Comparison of ENCODE assay signal across 1 cellular context in the genomic region with DNA sequence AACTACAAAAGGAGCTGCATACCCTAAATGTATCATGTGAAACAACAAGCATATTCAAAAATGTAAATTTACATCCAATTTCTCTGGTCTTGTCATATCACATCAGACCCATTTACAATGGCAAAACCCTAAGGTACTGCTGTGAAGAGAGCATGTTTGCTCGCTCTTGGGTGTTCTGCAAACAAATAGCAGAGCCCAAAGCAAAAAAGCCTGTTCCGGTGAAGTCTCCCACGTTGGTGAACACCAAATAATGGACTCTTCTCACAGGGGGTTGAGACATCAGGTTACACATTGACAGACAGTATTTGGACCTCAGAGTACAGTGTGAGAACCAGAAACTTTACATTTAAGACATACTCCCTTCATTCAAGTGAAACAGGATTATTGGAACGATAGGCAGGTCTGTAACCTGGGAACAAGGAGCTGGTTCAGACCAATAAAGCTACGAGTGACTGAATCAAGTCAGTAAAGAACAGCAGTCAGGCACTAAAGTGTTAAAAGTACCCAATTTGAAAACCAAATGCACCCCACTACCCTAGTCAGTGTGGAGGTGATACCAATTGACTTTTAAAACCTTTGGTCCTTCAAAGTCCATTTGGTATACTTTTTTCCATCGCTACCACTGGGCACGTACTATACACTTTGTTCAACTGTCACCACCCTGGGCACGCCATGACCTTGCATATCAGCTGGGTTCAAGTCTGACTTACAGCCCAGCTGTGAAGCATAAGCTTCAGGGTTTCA.
TF ChIP-seq lines count a peak whose summit lies in the region.

No MANE protein-coding gene starts in this region.

TF ChIP-seq in HepG2, 621 proteins besides CTCF, POLR2A, EP300 and RAD21 (continued from another document and continues in another):
- no peak for TF ChIP-seq SRSF1 (optimal IDR thresholded peaks at IDR 0.05; ENCODE audit: low read depth, low read length)
- TF ChIP-seq, protein P1, sequence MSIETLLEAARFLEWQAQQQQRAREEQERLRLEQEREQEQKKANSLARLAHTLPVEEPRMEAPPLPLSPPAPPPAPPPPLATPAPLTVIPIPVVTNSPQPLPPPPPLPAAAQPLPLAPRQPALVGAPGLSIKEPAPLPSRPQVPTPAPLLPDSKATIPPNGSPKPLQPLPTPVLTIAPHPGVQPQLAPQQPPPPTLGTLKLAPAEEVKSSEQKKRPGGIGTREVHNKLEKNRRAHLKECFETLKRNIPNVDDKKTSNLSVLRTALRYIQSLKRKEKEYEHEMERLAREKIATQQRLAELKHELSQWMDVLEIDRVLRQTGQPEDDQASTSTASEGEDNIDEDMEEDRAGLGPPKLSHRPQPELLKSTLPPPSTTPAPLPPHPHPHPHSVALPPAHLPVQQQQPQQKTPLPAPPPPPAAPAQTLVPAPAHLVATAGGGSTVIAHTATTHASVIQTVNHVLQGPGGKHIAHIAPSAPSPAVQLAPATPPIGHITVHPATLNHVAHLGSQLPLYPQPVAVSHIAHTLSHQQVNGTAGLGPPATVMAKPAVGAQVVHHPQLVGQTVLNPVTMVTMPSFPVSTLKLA (IDR thresholded peaks at IDR 0.05): no peak
- no peak for TF ChIP-seq ZNF660 (CRISPR knock-in tag; IDR thresholded peaks at IDR 0.05; ENCODE audit: borderline replicate concordance, low read depth)
- TF ChIP-seq ZKSCAN8 (CRISPR knock-in tag; IDR thresholded peaks at IDR 0.05; ENCODE audit: borderline replicate concordance): no peak; the same call in 1 of the 2 replicates
- TF ChIP-seq ZBTB42 (CRISPR knock-in tag; IDR thresholded peaks at IDR 0.05): no peak
- no peak for TF ChIP-seq ZNF598 (CRISPR knock-in tag; IDR thresholded peaks at IDR 0.05; ENCODE audit: borderline replicate concordance)
- TF ChIP-seq ZNF703 (CRISPR knock-in tag; IDR thresholded peaks at IDR 0.05; ENCODE audit: borderline replicate concordance): no peak
- no peak for TF ChIP-seq GATA4 (IDR thresholded peaks at IDR 0.05; ENCODE audit: borderline replicate concordance, low read depth)
- TF ChIP-seq ZNF501 (CRISPR knock-in tag; IDR thresholded peaks at IDR 0.05): no peak
- TF ChIP-seq, protein P2, sequence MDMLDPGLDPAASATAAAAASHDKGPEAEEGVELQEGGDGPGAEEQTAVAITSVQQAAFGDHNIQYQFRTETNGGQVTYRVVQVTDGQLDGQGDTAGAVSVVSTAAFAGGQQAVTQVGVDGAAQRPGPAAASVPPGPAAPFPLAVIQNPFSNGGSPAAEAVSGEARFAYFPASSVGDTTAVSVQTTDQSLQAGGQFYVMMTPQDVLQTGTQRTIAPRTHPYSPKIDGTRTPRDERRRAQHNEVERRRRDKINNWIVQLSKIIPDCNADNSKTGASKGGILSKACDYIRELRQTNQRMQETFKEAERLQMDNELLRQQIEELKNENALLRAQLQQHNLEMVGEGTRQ (IDR thresholded peaks at IDR 0.05; ENCODE audit: low read depth, low read length): no peak
- TF ChIP-seq, protein P2 (CRISPR knock-in tag; IDR thresholded peaks at IDR 0.05; ENCODE audit: borderline replicate concordance): peak; percentile 25; the same call in 1 of the 2 replicates
- TF ChIP-seq, protein P3, sequence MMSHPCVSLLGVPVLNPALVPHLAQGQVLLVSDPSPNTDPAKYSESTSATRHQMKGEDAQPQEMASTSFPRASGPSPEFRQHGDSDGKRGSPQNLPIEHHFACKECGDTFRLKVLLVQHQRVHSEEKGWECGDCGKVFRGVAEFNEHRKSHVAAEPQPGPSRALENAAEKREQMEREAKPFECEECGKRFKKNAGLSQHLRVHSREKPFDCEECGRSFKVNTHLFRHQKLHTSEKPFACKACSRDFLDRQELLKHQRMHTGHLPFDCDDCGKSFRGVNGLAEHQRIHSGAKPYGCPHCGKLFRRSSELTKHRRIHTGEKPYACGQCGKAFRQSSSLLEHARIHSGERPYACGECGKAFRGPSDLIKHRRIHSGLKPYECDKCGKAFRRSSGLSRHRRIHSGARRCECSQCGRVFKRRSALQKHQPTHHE (CRISPR knock-in tag; IDR thresholded peaks at IDR 0.05; ENCODE audit: borderline replicate concordance): no peak
- TF ChIP-seq, protein P4, sequence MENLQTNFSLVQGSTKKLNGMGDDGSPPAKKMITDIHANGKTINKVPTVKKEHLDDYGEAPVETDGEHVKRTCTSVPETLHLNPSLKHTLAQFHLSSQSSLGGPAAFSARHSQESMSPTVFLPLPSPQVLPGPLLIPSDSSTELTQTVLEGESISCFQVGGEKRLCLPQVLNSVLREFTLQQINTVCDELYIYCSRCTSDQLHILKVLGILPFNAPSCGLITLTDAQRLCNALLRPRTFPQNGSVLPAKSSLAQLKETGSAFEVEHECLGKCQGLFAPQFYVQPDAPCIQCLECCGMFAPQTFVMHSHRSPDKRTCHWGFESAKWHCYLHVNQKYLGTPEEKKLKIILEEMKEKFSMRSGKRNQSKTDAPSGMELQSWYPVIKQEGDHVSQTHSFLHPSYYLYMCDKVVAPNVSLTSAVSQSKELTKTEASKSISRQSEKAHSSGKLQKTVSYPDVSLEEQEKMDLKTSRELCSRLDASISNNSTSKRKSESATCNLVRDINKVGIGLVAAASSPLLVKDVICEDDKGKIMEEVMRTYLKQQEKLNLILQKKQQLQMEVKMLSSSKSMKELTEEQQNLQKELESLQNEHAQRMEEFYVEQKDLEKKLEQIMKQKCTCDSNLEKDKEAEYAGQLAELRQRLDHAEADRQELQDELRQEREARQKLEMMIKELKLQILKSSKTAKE (CRISPR knock-in tag; IDR thresholded peaks at IDR 0.05; ENCODE audit: borderline replicate concordance): no peak
- no peak for TF ChIP-seq ZNF7 (CRISPR knock-in tag; IDR thresholded peaks at IDR 0.05)
- TF ChIP-seq, protein P5, sequence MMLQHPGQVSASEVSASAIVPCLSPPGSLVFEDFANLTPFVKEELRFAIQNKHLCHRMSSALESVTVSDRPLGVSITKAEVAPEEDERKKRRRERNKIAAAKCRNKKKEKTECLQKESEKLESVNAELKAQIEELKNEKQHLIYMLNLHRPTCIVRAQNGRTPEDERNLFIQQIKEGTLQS (CRISPR knock-in tag; IDR thresholded peaks at IDR 0.05): no peak
- no peak for TF ChIP-seq CBFB (CRISPR knock-in tag; IDR thresholded peaks at IDR 0.05)
- TF ChIP-seq, protein P6, sequence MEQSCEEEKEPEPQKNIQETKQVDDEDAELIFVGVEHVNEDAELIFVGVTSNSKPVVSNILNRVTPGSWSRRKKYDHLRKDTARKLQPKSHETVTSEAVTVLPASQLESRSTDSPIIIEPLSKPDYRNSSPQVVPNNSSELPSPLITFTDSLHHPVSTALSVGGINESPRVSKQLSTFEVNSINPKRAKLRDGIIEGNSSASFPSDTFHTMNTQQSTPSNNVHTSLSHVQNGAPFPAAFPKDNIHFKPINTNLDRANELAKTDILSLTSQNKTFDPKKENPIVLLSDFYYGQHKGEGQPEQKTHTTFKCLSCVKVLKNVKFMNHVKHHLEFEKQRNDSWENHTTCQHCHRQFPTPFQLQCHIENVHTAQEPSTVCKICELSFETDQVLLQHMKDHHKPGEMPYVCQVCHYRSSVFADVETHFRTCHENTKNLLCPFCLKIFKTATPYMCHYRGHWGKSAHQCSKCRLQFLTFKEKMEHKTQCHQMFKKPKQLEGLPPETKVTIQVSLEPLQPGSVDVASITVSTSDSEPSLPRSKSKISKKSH (CRISPR knock-in tag; IDR thresholded peaks at IDR 0.05; ENCODE audit: borderline replicate concordance): no peak
- TF ChIP-seq, protein P7, sequence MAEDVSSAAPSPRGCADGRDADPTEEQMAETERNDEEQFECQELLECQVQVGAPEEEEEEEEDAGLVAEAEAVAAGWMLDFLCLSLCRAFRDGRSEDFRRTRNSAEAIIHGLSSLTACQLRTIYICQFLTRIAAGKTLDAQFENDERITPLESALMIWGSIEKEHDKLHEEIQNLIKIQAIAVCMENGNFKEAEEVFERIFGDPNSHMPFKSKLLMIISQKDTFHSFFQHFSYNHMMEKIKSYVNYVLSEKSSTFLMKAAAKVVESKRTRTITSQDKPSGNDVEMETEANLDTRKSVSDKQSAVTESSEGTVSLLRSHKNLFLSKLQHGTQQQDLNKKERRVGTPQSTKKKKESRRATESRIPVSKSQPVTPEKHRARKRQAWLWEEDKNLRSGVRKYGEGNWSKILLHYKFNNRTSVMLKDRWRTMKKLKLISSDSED (CRISPR knock-in tag; IDR thresholded peaks at IDR 0.05): no peak
- 0 out of 2 replicates have a peak, but pooled peaks have one; percentile 48 for TF ChIP-seq KAT8 (CRISPR knock-in tag; IDR thresholded peaks at IDR 0.05)
- TF ChIP-seq NPAS2 (CRISPR knock-in tag; IDR thresholded peaks at IDR 0.05; ENCODE audit: borderline replicate concordance): no peak
- TF ChIP-seq, protein P8, sequence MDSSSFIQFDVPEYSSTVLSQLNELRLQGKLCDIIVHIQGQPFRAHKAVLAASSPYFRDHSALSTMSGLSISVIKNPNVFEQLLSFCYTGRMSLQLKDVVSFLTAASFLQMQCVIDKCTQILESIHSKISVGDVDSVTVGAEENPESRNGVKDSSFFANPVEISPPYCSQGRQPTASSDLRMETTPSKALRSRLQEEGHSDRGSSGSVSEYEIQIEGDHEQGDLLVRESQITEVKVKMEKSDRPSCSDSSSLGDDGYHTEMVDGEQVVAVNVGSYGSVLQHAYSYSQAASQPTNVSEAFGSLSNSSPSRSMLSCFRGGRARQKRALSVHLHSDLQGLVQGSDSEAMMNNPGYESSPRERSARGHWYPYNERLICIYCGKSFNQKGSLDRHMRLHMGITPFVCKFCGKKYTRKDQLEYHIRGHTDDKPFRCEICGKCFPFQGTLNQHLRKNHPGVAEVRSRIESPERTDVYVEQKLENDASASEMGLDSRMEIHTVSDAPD (CRISPR knock-in tag; IDR thresholded peaks at IDR 0.05): peak; percentile 84; the same call in 1 of the 2 replicates
- no peak for TF ChIP-seq ZFP1 (CRISPR knock-in tag; IDR thresholded peaks at IDR 0.05)
- TF ChIP-seq AKAP8 (CRISPR knock-in tag; IDR thresholded peaks at IDR 0.05): no peak
- TF ChIP-seq, protein P9, sequence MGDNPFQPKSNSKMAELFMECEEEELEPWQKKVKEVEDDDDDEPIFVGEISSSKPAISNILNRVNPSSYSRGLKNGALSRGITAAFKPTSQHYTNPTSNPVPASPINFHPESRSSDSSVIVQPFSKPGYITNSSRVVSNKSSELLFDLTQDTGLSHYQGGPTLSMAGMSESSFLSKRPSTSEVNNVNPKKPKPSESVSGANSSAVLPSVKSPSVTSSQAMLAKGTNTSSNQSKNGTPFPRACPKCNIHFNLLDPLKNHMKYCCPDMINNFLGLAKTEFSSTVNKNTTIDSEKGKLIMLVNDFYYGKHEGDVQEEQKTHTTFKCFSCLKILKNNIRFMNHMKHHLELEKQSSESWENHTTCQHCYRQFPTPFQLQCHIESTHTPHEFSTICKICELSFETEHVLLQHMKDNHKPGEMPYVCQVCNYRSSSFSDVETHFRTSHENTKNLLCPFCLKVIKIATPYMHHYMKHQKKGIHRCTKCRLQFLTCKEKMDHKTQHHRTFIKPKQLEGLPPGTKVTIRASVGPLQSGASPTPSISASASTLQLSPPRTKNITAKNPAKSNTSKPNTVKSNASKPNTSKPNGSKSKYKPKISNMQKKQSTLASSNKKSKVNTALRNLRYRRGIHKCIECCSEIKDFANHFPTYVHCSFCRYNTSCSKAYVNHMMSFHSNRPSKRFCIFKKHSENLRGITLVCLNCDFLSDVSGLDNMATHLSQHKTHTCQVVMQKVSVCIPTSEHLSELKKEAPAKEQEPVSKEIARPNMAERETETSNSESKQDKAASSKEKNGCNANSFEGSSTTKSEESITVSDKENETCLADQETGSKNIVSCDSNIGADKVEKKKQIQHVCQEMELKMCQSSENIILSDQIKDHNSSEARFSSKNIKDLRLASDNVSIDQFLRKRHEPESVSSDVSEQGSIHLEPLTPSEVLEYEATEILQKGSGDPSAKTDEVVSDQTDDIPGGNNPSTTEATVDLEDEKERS (CRISPR knock-in tag; IDR thresholded peaks at IDR 0.05): no peak
- no peak for TF ChIP-seq HNRNPL (IDR thresholded peaks at IDR 0.05; ENCODE audit: low read depth, low read length)
- no peak for TF ChIP-seq ZBTB38 (CRISPR knock-in tag; IDR thresholded peaks at IDR 0.05)
- TF ChIP-seq MEIS2 (CRISPR knock-in tag; IDR thresholded peaks at IDR 0.05): no peak
- TF ChIP-seq, protein P10, sequence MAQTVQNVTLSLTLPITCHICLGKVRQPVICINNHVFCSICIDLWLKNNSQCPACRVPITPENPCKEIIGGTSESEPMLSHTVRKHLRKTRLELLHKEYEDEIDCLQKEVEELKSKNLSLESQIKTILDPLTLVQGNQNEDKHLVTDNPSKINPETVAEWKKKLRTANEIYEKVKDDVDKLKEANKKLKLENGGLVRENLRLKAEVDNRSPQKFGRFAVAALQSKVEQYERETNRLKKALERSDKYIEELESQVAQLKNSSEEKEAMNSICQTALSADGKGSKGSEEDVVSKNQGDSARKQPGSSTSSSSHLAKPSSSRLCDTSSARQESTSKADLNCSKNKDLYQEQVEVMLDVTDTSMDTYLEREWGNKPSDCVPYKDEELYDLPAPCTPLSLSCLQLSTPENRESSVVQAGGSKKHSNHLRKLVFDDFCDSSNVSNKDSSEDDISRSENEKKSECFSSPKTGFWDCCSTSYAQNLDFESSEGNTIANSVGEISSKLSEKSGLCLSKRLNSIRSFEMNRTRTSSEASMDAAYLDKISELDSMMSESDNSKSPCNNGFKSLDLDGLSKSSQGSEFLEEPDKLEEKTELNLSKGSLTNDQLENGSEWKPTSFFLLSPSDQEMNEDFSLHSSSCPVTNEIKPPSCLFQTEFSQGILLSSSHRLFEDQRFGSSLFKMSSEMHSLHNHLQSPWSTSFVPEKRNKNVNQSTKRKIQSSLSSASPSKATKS (CRISPR knock-in tag; IDR thresholded peaks at IDR 0.05): no peak
- peak; percentile 50; the same call in 1 of the 2 replicates for TF ChIP-seq ZNF556 (CRISPR knock-in tag; IDR thresholded peaks at IDR 0.05; ENCODE audit: borderline replicate concordance)
- no peak for TF ChIP-seq MIER3 (CRISPR knock-in tag; IDR thresholded peaks at IDR 0.05; ENCODE audit: borderline replicate concordance)
